24 cellular contexts compared by ENCODE assay signal in the genomic region with DNA sequence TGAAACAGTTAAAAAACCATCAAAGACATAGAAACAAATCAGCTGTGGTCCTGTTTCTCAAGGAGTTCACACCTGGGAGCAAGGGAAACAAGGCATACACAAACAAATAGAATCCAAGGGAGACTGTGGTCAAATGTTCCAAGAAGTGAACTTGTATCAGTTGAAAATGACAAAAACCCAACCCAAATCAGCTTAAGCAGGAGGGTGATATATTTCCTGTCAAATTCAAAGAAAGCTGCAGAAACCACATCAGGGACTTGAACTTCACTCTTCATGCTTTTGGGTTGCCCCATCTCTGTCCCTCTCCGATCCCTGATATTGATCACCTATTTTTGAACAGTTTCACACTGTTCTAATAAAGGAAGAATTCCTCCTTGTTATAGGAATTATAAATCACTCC.
DNase-seq lines count a peak whose midpoint lies in the region; ATAC-seq, FAIRE-seq and TF ChIP-seq lines count a peak whose summit lies in the region.
"Had no signal": no experiment of that assay in that cellular context is flagged by ENCODE, and none has a peak within 500 bp of the region (broad histone marks: within the 10 kb centered on the region; RNA-seq: fewer than 3 reads in every experiment).

No MANE protein-coding gene starts in this region.

- H3K36me3 Mint-ChIP-seq in activated CD4-positive, alpha-beta memory T cell treated with anti-CD3 and anti-CD28 coated beads, Interleukin-2, amount 10 ng/mL, durations not matched to agents 7 days and 5 days (ENCODE audit: low read depth) = no peaks in the 10 kb centered on the region
- no peaks in the 10 kb centered on the region for H3K36me3 Mint-ChIP-seq in activated CD4-positive, alpha-beta memory T cell treated with anti-CD3 and anti-CD28 coated beads for 36 hours
- no peaks in the 10 kb centered on the region for H3K36me3 Mint-ChIP-seq in activated CD8-positive, alpha-beta T cell treated with anti-CD3 and anti-CD28 coated beads for 36 hours (ENCODE audit: low read depth)
- H3K36me3 Mint-ChIP-seq in stimulated activated effector memory CD8-positive, alpha-beta T cell treated with anti-CD3 and anti-CD28 coated beads, Interleukin-12 subunit alpha, Interleukin-12 subunit beta, amount 100 ng/mL, for 72 hours = no peaks in the 10 kb centered on the region

- H3K9me3 Mint-ChIP-seq in activated CD4-positive, alpha-beta memory T cell treated with anti-CD3 and anti-CD28 coated beads, Interleukin-2, amount 10 ng/mL, durations not matched to agents 7 days and 5 days = no peaks in the 10 kb centered on the region
- no peaks in the 10 kb centered on the region for H3K9me3 Mint-ChIP-seq in activated CD4-positive, alpha-beta memory T cell treated with anti-CD3 and anti-CD28 coated beads for 36 hours
- no peaks in the 10 kb centered on the region for H3K9me3 Mint-ChIP-seq in activated CD8-positive, alpha-beta T cell treated with anti-CD3 and anti-CD28 coated beads for 36 hours
- H3K9me3 Mint-ChIP-seq in stimulated activated effector memory CD8-positive, alpha-beta T cell treated with anti-CD3 and anti-CD28 coated beads, Interleukin-12 subunit alpha, Interleukin-12 subunit beta, amount 100 ng/mL, for 72 hours = no peaks in the 10 kb centered on the region

- no peak for DNase-seq in activated CD4-positive, alpha-beta memory T cell treated with anti-CD3 and anti-CD28 coated beads, Interleukin-2, amount 10 ng/mL, durations not matched to agents 7 days and 5 days
- no peak for DNase-seq in activated CD4-positive, alpha-beta memory T cell treated with anti-CD3 and anti-CD28 coated beads for 36 hours
- DNase-seq in OCI-M1 (lab: John Stamatoyannopoulos, UW) (peak; percentile 72), RWPE1 (ENCODE audit: low spot score) (no peak), RCC 7860 (ENCODE audit: low spot score) (no peak), GM19240 (ENCODE audit: insufficient read length, low spot score) (no peak)
- no peak for DNase-seq in activated CD8-positive, alpha-beta T cell treated with anti-CD3 and anti-CD28 coated beads for 36 hours
- no peak for DNase-seq in stimulated activated effector memory CD8-positive, alpha-beta T cell treated with anti-CD3 and anti-CD28 coated beads, Interleukin-12 subunit alpha, Interleukin-12 subunit beta, amount 100 ng/mL, for 72 hours (ENCODE audit: low spot score in 2 of 2)
- DNase-seq: DMS53, EL, GF-D8, MV-4-11, NCI-H1105 treated with DMSO at 0.1 percent for 48 hours, NCI-H2029 treated with DMSO at 0.1 percent for 48 hours, NCI-H2171, NCI-H345, NCI-H524 treated with DMSO at 0.1 percent for 48 hours, NCI-H82, Right ventricle myocardium superior had no signal

- intact Hi-C loops in activated CD4-positive, alpha-beta memory T cell treated with anti-CD3 and anti-CD28 coated beads for 36 hours (cut with micrococcal nuclease) = no loop called here
- intact Hi-C loops in activated CD8-positive, alpha-beta T cell treated with anti-CD3 and anti-CD28 coated beads for 36 hours (cut with micrococcal nuclease) = no loop called here

- POLR2A ChIA-PET in activated CD4-positive, alpha-beta memory T cell treated with anti-CD3 and anti-CD28 coated beads, Interleukin-2, amount 10 ng/mL, durations not matched to agents 7 days and 5 days (lab: Charles Lee) = no interaction called here
- POLR2A ChIA-PET in activated CD4-positive, alpha-beta memory T cell treated with anti-CD3 and anti-CD28 coated beads for 36 hours (lab: Charles Lee) = no interaction called here
- POLR2A ChIA-PET in activated CD8-positive, alpha-beta T cell treated with anti-CD3 and anti-CD28 coated beads for 36 hours (lab: Charles Lee) = no interaction called here
- POLR2A ChIA-PET in RWPE1 (lab: Yijun Ruan, JAX; ENCODE audit: low non-redundant PET) = no interaction called here

- peaks cover 23% of the 10 kb centered on the region for H3K4me1 Mint-ChIP-seq in activated CD4-positive, alpha-beta memory T cell treated with anti-CD3 and anti-CD28 coated beads, Interleukin-2, amount 10 ng/mL, durations not matched to agents 7 days and 5 days
- H3K4me1 Mint-ChIP-seq in activated CD4-positive, alpha-beta memory T cell treated with anti-CD3 and anti-CD28 coated beads for 36 hours (ENCODE audit: low read depth) = peaks cover 3% of the 10 kb centered on the region
- H3K4me1 Mint-ChIP-seq in activated CD8-positive, alpha-beta T cell treated with anti-CD3 and anti-CD28 coated beads for 36 hours (ENCODE audit: low read depth) = peaks cover 11% of the 10 kb centered on the region
- peaks cover 6% of the 10 kb centered on the region for H3K4me1 Mint-ChIP-seq in stimulated activated effector memory CD8-positive, alpha-beta T cell treated with anti-CD3 and anti-CD28 coated beads, Interleukin-12 subunit alpha, Interleukin-12 subunit beta, amount 100 ng/mL, for 72 hours

- peak overlapping the region; percentile 29 for H3K27ac Mint-ChIP-seq in activated CD4-positive, alpha-beta memory T cell treated with anti-CD3 and anti-CD28 coated beads, Interleukin-2, amount 10 ng/mL, durations not matched to agents 7 days and 5 days
- no peak overlapping the region for H3K27ac Mint-ChIP-seq in activated CD4-positive, alpha-beta memory T cell treated with anti-CD3 and anti-CD28 coated beads for 36 hours
- no peak overlapping the region for H3K27ac Mint-ChIP-seq in activated CD8-positive, alpha-beta T cell treated with anti-CD3 and anti-CD28 coated beads for 36 hours
- H3K27ac Mint-ChIP-seq in stimulated activated effector memory CD8-positive, alpha-beta T cell treated with anti-CD3 and anti-CD28 coated beads, Interleukin-12 subunit alpha, Interleukin-12 subunit beta, amount 100 ng/mL, for 72 hours = no peak overlapping the region

- no peak for TF ChIP-seq CTCF in activated CD8-positive, alpha-beta T cell treated with anti-CD3 and anti-CD28 coated beads for 36 hours (IDR thresholded peaks at IDR 0.05)
- no peak for TF ChIP-seq CTCF in RWPE1 (conservative IDR thresholded peaks at IDR 0.05; ENCODE audit: low read depth)

- no peak overlapping the region for H3K27ac ChIP-seq in RWPE1
- H3K27ac ChIP-seq: C4-2B, KMS-11 had no signal

- FAIRE-seq in RCC 7860 (lab: Jason Lieb, UNC) = no peak
- FAIRE-seq: A204.1, GM19239, HTR-8/SVneo had no signal

- CTCF ChIA-PET in activated CD4-positive, alpha-beta memory T cell treated with anti-CD3 and anti-CD28 coated beads, Interleukin-2, amount 10 ng/mL, durations not matched to agents 7 days and 5 days (lab: Charles Lee) = no interaction called here
- CTCF ChIA-PET in activated CD4-positive, alpha-beta memory T cell treated with anti-CD3 and anti-CD28 coated beads for 36 hours (lab: Charles Lee) = no interaction called here
- CTCF ChIA-PET in activated CD8-positive, alpha-beta T cell treated with anti-CD3 and anti-CD28 coated beads for 36 hours (lab: Charles Lee) = no interaction called here
- CTCF ChIA-PET in RWPE1 (lab: Yijun Ruan, JAX) = no interaction called here

- H3K4me3 Mint-ChIP-seq in activated CD4-positive, alpha-beta memory T cell treated with anti-CD3 and anti-CD28 coated beads, Interleukin-2, amount 10 ng/mL, durations not matched to agents 7 days and 5 days = no peak overlapping the region
- no peak overlapping the region for H3K4me3 Mint-ChIP-seq in activated CD4-positive, alpha-beta memory T cell treated with anti-CD3 and anti-CD28 coated beads for 36 hours
- H3K4me3 Mint-ChIP-seq in activated CD8-positive, alpha-beta T cell treated with anti-CD3 and anti-CD28 coated beads for 36 hours = no peak overlapping the region
- no peak overlapping the region for H3K4me3 Mint-ChIP-seq in stimulated activated effector memory CD8-positive, alpha-beta T cell treated with anti-CD3 and anti-CD28 coated beads, Interleukin-12 subunit alpha, Interleukin-12 subunit beta, amount 100 ng/mL, for 72 hours

- peak; percentile 62 for ATAC-seq in activated CD8-positive, alpha-beta T cell treated with anti-CD3 and anti-CD28 coated beads for 36 hours
- peak; percentile 47 for ATAC-seq in stimulated activated effector memory CD8-positive, alpha-beta T cell treated with anti-CD3 and anti-CD28 coated beads, Interleukin-12 subunit alpha, Interleukin-12 subunit beta, amount 100 ng/mL, for 72 hours

- H3K27me3 Mint-ChIP-seq in activated CD4-positive, alpha-beta memory T cell treated with anti-CD3 and anti-CD28 coated beads, Interleukin-2, amount 10 ng/mL, durations not matched to agents 7 days and 5 days = peaks cover 1% of the 10 kb centered on the region
- H3K27me3 Mint-ChIP-seq in activated CD4-positive, alpha-beta memory T cell treated with anti-CD3 and anti-CD28 coated beads for 36 hours = no peaks in the 10 kb centered on the region
- H3K27me3 Mint-ChIP-seq in activated CD8-positive, alpha-beta T cell treated with anti-CD3 and anti-CD28 coated beads for 36 hours = no peaks in the 10 kb centered on the region
